In genomic region chr1:1922782-1923680, GRCh38 we compare ENCODE assay signal across 1 cellular context.
TF ChIP-seq lines count a peak whose summit lies in the region.

No MANE protein-coding gene starts in this region.

TF ChIP-seq in HepG2, 621 proteins besides CTCF, POLR2A, EP300 and RAD21 (continued from another document and continues in another):
- TF ChIP-seq THAP9 (CRISPR knock-in tag; IDR thresholded peaks at IDR 0.05; ENCODE audit: borderline replicate concordance), result peak; percentile 49; the same call in 1 of the 2 replicates
- TF ChIP-seq HIC2 (CRISPR knock-in tag; IDR thresholded peaks at IDR 0.05; ENCODE audit: low read depth), result peak; percentile 34; the same call in 1 of the 2 replicates
- TF ChIP-seq DRAP1 (CRISPR knock-in tag; IDR thresholded peaks at IDR 0.05), result peak; percentile 70
- TF ChIP-seq SRSF1 (optimal IDR thresholded peaks at IDR 0.05; ENCODE audit: low read depth, low read length), result peak; percentile 75
- TF ChIP-seq ZBTB43 (CRISPR knock-in tag; conservative IDR thresholded peaks at IDR 0.05), result 0 out of 2 replicates have a peak, but pooled peaks have one; percentile 40
- TF ChIP-seq ZBTB39 (CRISPR knock-in tag; IDR thresholded peaks at IDR 0.05), result peak; percentile 86; the same call in 1 of the 2 replicates
- TF ChIP-seq HNRNPL (IDR thresholded peaks at IDR 0.05; ENCODE audit: low read depth, low read length), result peak; percentile 80
- no peak for TF ChIP-seq CAMTA2 (CRISPR knock-in tag; IDR thresholded peaks at IDR 0.05; ENCODE audit: borderline replicate concordance)
- TF ChIP-seq MAZ (IDR thresholded peaks at IDR 0.05; ENCODE audit: borderline replicate concordance, low read depth, low read length), result no peak
- 0 out of 2 replicates have a peak, but pooled peaks have one; percentile 10 for TF ChIP-seq MAZ (CRISPR knock-in tag; IDR thresholded peaks at IDR 0.05; ENCODE audit: low read depth)
- peak; percentile 74 for TF ChIP-seq ZNF18 (CRISPR knock-in tag; IDR thresholded peaks at IDR 0.05; ENCODE audit: insufficient replicate concordance)
- TF ChIP-seq U2AF1 (optimal IDR thresholded peaks at IDR 0.05; ENCODE audit: low read depth, low read length), result peak; percentile 46
- TF ChIP-seq ZNF414 (CRISPR knock-in tag; IDR thresholded peaks at IDR 0.05), result peak; percentile 35; the same call in 1 of the 2 replicates
- peak; percentile 44 for TF ChIP-seq AGO1 (IDR thresholded peaks at IDR 0.05; ENCODE audit: low read depth, low read length, poor library complexity, severe bottlenecking)
- TF ChIP-seq ISX (CRISPR knock-in tag; conservative IDR thresholded peaks at IDR 0.05), result no peak
- peak; percentile 41; the same call in 1 of the 2 replicates for TF ChIP-seq ZNF564 (CRISPR knock-in tag; IDR thresholded peaks at IDR 0.05)
- TF ChIP-seq ZNF281 (CRISPR knock-in tag; IDR thresholded peaks at IDR 0.05; ENCODE audit: borderline replicate concordance), result peak; percentile 7; the same call in 1 of the 2 replicates
- TF ChIP-seq REPIN1 (CRISPR knock-in tag; IDR thresholded peaks at IDR 0.05; ENCODE audit: borderline replicate concordance, low read depth), result 0 out of 2 replicates have a peak, but pooled peaks have one; percentile 49
- peak; percentile 69; the same call in 1 of the 2 replicates for TF ChIP-seq SIN3A (IDR thresholded peaks at IDR 0.05; ENCODE audit: borderline replicate concordance, low read depth, low read length)
- no peak for TF ChIP-seq MTA3 (CRISPR knock-in tag; IDR thresholded peaks at IDR 0.05)
- no peak for TF ChIP-seq NONO (IDR thresholded peaks at IDR 0.05)
- TF ChIP-seq NONO (CRISPR knock-in tag; conservative IDR thresholded peaks at IDR 0.05), result 0 out of 2 replicates have a peak, but pooled peaks have one; percentile 34
- TF ChIP-seq GMEB1 (CRISPR knock-in tag; IDR thresholded peaks at IDR 0.05; ENCODE audit: borderline replicate concordance), result peak; percentile 56; the same call in 1 of the 2 replicates
- TF ChIP-seq ZBTB4 (CRISPR knock-in tag; IDR thresholded peaks at IDR 0.05; ENCODE audit: borderline replicate concordance), result peak; percentile 10; the same call in 1 of the 2 replicates
- TF ChIP-seq FOXC1 (CRISPR knock-in tag; IDR thresholded peaks at IDR 0.05; ENCODE audit: borderline replicate concordance), result peak; percentile 69; the same call in 1 of the 2 replicates
- TF ChIP-seq ZNF441 (CRISPR knock-in tag; IDR thresholded peaks at IDR 0.05; ENCODE audit: borderline replicate concordance), result no peak
- TF ChIP-seq PITX1 (CRISPR knock-in tag; IDR thresholded peaks at IDR 0.05), result peak; percentile 44; the same call in 1 of the 2 replicates
- TF ChIP-seq TARDBP (CRISPR knock-in tag; IDR thresholded peaks at IDR 0.05), result peak; percentile 55; the same call in 1 of the 2 replicates
- TF ChIP-seq GABPB1 (CRISPR knock-in tag; IDR thresholded peaks at IDR 0.05), result peak; percentile 55; the same call in 1 of the 2 replicates
- TF ChIP-seq ZNF260 (CRISPR knock-in tag; IDR thresholded peaks at IDR 0.05; ENCODE audit: borderline replicate concordance, low read depth), result no peak
- 0 out of 2 replicates have a peak, but pooled peaks have one; percentile 9 for TF ChIP-seq ZNF362 (CRISPR knock-in tag; IDR thresholded peaks at IDR 0.05; ENCODE audit: borderline replicate concordance)
- peak; percentile 23; the same call in 1 of the 2 replicates for TF ChIP-seq STAG1 (CRISPR knock-in tag; IDR thresholded peaks at IDR 0.05)
